In genomic region chr18:10409041-10409440, GRCh38 we compare ENCODE assay signal across 23 cellular contexts. TPM values are rescaled to one million over a fixed set of nuclear protein-coding genes. Genes with fewer than 3 reads are reported as not detected.
DNase-seq lines count a peak whose midpoint lies in the region; ATAC-seq and TF ChIP-seq lines count a peak whose summit lies in the region.
"Had no signal": no experiment of that assay in that cellular context is flagged by ENCODE, and none has a peak within 500 bp of the region (broad histone marks: within the 10 kb centered on the region; RNA-seq: fewer than 3 reads in every experiment).

No MANE protein-coding gene starts in this region.

- TF ChIP-seq CTCF in VCaP (conservative IDR thresholded peaks at IDR 0.05) (no peak), foreskin keratinocyte (conservative IDR thresholded peaks at IDR 0.05) (no peak)

- H3K4me1 ChIP-seq in foreskin keratinocyte = peaks cover 33% of the 10 kb centered on the region
- H3K4me1 ChIP-seq: BE2C had no signal

- no peaks in the 10 kb centered on the region for H3K27me3 ChIP-seq in foreskin keratinocyte
- H3K27me3 ChIP-seq: BE2C, BLaER1 had no signal

- intact Hi-C loops in cardiac septum (cut with DNase I) = no loop called here

- H3K27ac ChIP-seq in VCaP (peak overlapping the region; percentile 58), foreskin keratinocyte (peak overlapping the region; percentile 96)
- H3K27ac ChIP-seq: BLaER1 had no signal

- DNase-seq in foreskin keratinocyte = peak in 1 of 2 donors; percentile 61
- DNase-seq in cardiac septum (ENCODE audit: low spot score) = no peak
- no peak for DNase-seq in cerebellar cortex (ENCODE audit: low spot score)
- DNase-seq: 8988T; ACHN; BE2C; C1 segment of cervical spinal cord; CD4-positive, alpha-beta memory T cell; CD4-positive, CD25-positive, alpha-beta regulatory T cell; CD8-positive, alpha-beta memory T cell; COR-L47; DMS 273 treated with DMSO at 0.1 percent for 48 hours; DMS153; DMS53; DMS79; DND-41; EL; GDM1 had no signal

- no peak for ATAC-seq in foreskin keratinocyte
- no peak for ATAC-seq in HG02970 (IDR thresholded peaks at IDR 0.05; ENCODE audit: low FRiP score, unreplicated experiment)
- ATAC-seq: GM12878 had no signal

RNA-seq across cellular contexts. Expression of gene APCDD1, which starts 45.4 kb away (rescaled TPM):
- total RNA-seq in foreskin keratinocyte = 2.8 and 5.6 TPM in 2 replicates
- 2.0 and 4.8 TPM in 2 replicates for polyA plus RNA-seq in foreskin keratinocyte
- total RNA-seq in cardiac septum = 9.9 TPM
- total RNA-seq: CD4-positive, alpha-beta memory T cell; CD4-positive, CD25-positive, alpha-beta regulatory T cell; CD8-positive, alpha-beta memory T cell; G401; GM12878 had no signal
- polyA plus RNA-seq: CD4-positive, alpha-beta memory T cell; CD4-positive, CD25-positive, alpha-beta regulatory T cell; CD8-positive, alpha-beta memory T cell; GM12878 had no signal
